Comparison of ENCODE assay signal across 8 cellular contexts in the genomic region with DNA sequence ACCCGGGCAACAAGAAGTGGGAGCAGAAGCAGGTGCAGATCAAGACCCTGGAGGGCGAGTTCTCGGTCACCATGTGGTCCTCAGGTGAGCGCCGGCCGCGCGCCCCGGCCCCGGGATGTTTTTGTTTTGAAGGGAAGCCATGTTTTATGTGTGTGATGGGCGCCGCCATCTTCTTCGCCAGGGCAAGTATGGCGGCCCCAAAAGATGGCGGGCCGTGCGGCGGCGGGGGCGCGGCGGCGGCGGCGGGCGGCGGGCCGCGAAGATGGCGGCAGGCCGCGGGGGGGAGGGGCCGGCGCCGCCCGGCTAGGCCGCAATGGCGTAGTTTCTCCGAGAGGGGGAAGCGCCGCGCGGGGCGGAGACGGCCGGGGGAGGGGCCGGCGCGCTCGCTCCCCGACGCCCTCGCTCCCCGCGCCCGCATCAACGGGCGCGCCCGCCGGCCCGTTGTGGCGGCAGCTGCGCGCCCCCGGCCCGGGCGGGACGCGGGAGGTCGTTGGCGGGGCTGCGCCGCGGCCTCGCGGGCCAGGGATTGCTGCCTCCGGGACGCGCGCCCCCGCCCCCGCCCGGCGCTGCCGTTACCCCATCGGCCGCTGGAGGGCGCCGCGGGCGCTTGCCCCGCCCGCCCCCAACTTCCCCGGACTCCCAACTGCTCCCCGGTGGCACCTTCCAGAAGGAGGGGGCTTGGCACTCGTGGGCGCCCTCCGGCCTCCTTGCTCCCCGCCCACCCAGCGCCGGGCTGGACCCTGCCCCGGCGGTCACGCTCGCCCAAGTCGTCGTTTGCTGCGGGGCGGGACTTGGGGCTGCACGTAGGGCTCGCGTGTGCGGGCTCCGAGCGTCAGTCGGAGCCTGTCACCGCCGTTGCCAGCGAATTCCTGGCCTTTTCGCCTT. TPM values are rescaled to one million over a fixed set of nuclear protein-coding genes. Genes with fewer than 3 reads are reported as not detected.
DNase-seq lines count a peak whose midpoint lies in the region; ATAC-seq and TF ChIP-seq lines count a peak whose summit lies in the region.

No MANE protein-coding gene starts in this region.

- H3K4me1 ChIP-seq in duodenal mucosa (ENCODE audit: control insufficient read depth in 1 of 2, insufficient read depth in 2 of 2, low read length in 2 of 2) (peaks cover 29 to 37% of the 10 kb centered on the region in 2 donors), lower lobe of right lung (peaks cover 70% of the 10 kb centered on the region)

- H3K27me3 ChIP-seq in duodenal mucosa (ENCODE audit: control insufficient read depth in 1 of 2, insufficient read depth in 2 of 2, low read length in 2 of 2) (no peaks in the 10 kb centered on the region), lower lobe of right lung (ENCODE audit: low read depth) (no peaks in the 10 kb centered on the region)

- ATAC-seq in HG03378 (IDR thresholded peaks at IDR 0.05; ENCODE audit: unreplicated experiment) (peak; percentile 23), lower lobe of right lung (peak; percentile 77)

- peaks cover 36% of the 10 kb centered on the region for H3K36me3 Mint-ChIP-seq in activated CD4-positive, alpha-beta memory T cell treated with anti-CD3 and anti-CD28 coated beads for 36 hours

- peaks cover 2% of the 10 kb centered on the region for H3K27me3 Mint-ChIP-seq in activated CD4-positive, alpha-beta memory T cell treated with anti-CD3 and anti-CD28 coated beads for 36 hours

- peak overlapping the region; percentile 97 for H3K27ac ChIP-seq in duodenal mucosa (ENCODE audit: low read depth, low read length)
- H3K27ac ChIP-seq in lower lobe of right lung, result peak overlapping the region; percentile 99

- peaks cover 54% of the 10 kb centered on the region for H3K4me1 Mint-ChIP-seq in activated CD4-positive, alpha-beta memory T cell treated with anti-CD3 and anti-CD28 coated beads for 36 hours (ENCODE audit: low read depth)

- peak overlapping the region; percentile 81 for H3K4me3 Mint-ChIP-seq in activated CD4-positive, alpha-beta memory T cell treated with anti-CD3 and anti-CD28 coated beads for 36 hours

- H3K9ac ChIP-seq in duodenal mucosa (ENCODE audit: low read depth in 1 of 2, low read length in 2 of 2), result peak overlapping the region; percentile 91 to 99

- intact Hi-C loops in activated CD4-positive, alpha-beta memory T cell treated with anti-CD3 and anti-CD28 coated beads for 36 hours (cut with micrococcal nuclease), result loop anchor here (1.0 to 5.0 kb wide), 7 partner anchors 21 to 1522 kb away; partner anchors contain the start of genes CCNK, PPP2R5C, SETD3 and WDR25
- intact Hi-C loops in lower lobe of right lung (cut with DNase I), result no loop called here

- POLR2A ChIA-PET in activated CD4-positive, alpha-beta memory T cell treated with anti-CD3 and anti-CD28 coated beads for 36 hours (lab: Charles Lee), result interaction anchor here (0.6 to 3.4 kb wide), 6 partner anchors 15 to 160 kb away, joined by 3 to 13 read pairs (median 4); a partner anchor contains a TSS

- CTCF ChIA-PET in activated CD4-positive, alpha-beta memory T cell treated with anti-CD3 and anti-CD28 coated beads for 36 hours (lab: Charles Lee), result interaction anchor here (0.5 to 3.7 kb wide), 14 partner anchors 12 to 268 kb away, joined by 3 to 22 read pairs (median 7); partner anchors contain the start of gene EVL

- DNase-seq in Ammon's horn (ENCODE audit: low spot score) (peak; percentile 83), NCI-H524 (lab: John Stamatoyannopoulos, UW) (peak; percentile 81 to 90), lower lobe of right lung (peak; percentile 90)
- DNase-seq in activated CD4-positive, alpha-beta memory T cell treated with anti-CD3 and anti-CD28 coated beads for 36 hours, result peak; percentile 90
- peak; percentile 79 to 82 for DNase-seq in stimulated activated CD4-positive, alpha-beta T cell treated with anti-CD3 and anti-CD28 coated beads, Interleukin-4, amount 100 ng/mL, for 48 hours (ENCODE audit: low read depth in 2 of 2)

- H3K9me3 Mint-ChIP-seq in activated CD4-positive, alpha-beta memory T cell treated with anti-CD3 and anti-CD28 coated beads for 36 hours, result no peaks in the 10 kb centered on the region

- H3K27ac Mint-ChIP-seq in activated CD4-positive, alpha-beta memory T cell treated with anti-CD3 and anti-CD28 coated beads for 36 hours, result peak overlapping the region; percentile 89

- TF ChIP-seq POLR2A in GM19193 (IDR thresholded peaks at IDR 0.05; ENCODE audit: extremely low read depth, insufficient read depth, insufficient read length), result peak; percentile 27

- H3K4me3 ChIP-seq in duodenal mucosa (ENCODE audit: low read depth in 1 of 2, low read length in 2 of 2) (peak overlapping the region; percentile 88 to 94), lower lobe of right lung (peak overlapping the region; percentile 100)

- H3K36me3 ChIP-seq in duodenal mucosa (ENCODE audit: control insufficient read depth in 1 of 2, insufficient read depth in 2 of 2, low read length in 2 of 2) (no peaks in the 10 kb centered on the region), lower lobe of right lung (no peaks in the 10 kb centered on the region)

- H3K9me3 ChIP-seq in duodenal mucosa (ENCODE audit: control insufficient read depth in 1 of 2, low read length in 2 of 2), result no peaks in the 10 kb centered on the region
- H3K9me3 ChIP-seq in lower lobe of right lung, result no peaks in the 10 kb centered on the region

- peak; percentile 56 for TF ChIP-seq CTCF in lower lobe of right lung (IDR thresholded peaks at IDR 0.05)

RNA-seq across cellular contexts. Expression of gene YY1, which starts 1.1 kb away (rescaled TPM):
- total RNA-seq in activated CD4-positive, alpha-beta memory T cell treated with anti-CD3 and anti-CD28 coated beads for 36 hours, result 10 to 100 TPM; 88.6 to 98.2 TPM
- total RNA-seq in lower lobe of right lung, result 74.8 TPM

Comparison
In these comparisons a context has a peak if more than half of its experiments do, and no peak if none do; other contexts are left out.
1. Peak in every context shown above with its lines: DNase-seq, ATAC-seq, H3K4me3 ChIP-seq and H3K27ac ChIP-seq.